In genomic region chr20:47274449-47275108, GRCh38 we compare ENCODE assay signal across 8 cellular contexts.
A peak's percentile ranks its signal among the peaks of the same experiment; 100 is the strongest.
DNase-seq lines count a peak whose midpoint lies in the region; ATAC-seq and TF ChIP-seq lines count a peak whose summit lies in the region.

No MANE protein-coding gene starts in this region.

- H3K27ac Mint-ChIP-seq in activated CD4-positive, alpha-beta T cell treated with anti-CD3 and anti-CD28 coated beads for 36 hours, result peak overlapping the region; percentile 88

- no peak overlapping the region for H2BK120ac ChIP-seq in mesendoderm (ENCODE audit: low read depth, low read length)

- no peak overlapping the region for H4K5ac ChIP-seq in mesendoderm (ENCODE audit: low read length)

- no peaks in the 10 kb centered on the region for H3K9me3 Mint-ChIP-seq in activated CD4-positive, alpha-beta T cell treated with anti-CD3 and anti-CD28 coated beads for 36 hours (ENCODE audit: low read depth)

- H3K4me3 ChIP-seq in RWPE2 (ENCODE audit: severe bottlenecking) (no peak overlapping the region), colonic mucosa (no peak overlapping the region), mesendoderm (ENCODE audit: low read length) (no peak overlapping the region), tibial nerve (no peak overlapping the region)

- no peaks in the 10 kb centered on the region for H3K27me3 Mint-ChIP-seq in activated CD4-positive, alpha-beta T cell treated with anti-CD3 and anti-CD28 coated beads for 36 hours

- no peak overlapping the region for H3K23ac ChIP-seq in mesendoderm (ENCODE audit: low read length)

- H3K36me3 ChIP-seq in RWPE2 (ENCODE audit: low read depth), result peaks cover 87% of the 10 kb centered on the region
- H3K36me3 ChIP-seq in colonic mucosa, result no peaks in the 10 kb centered on the region
- H3K36me3 ChIP-seq in mesendoderm (ENCODE audit: control insufficient read depth, insufficient read depth, low read length), result peaks cover 2% of the 10 kb centered on the region
- H3K36me3 ChIP-seq in tibial nerve, result peaks cover 0 to 56% (median 2%) of the 10 kb centered on the region in 3 donors

- TF ChIP-seq CTCF in RWPE2 (IDR thresholded peaks at IDR 0.05; ENCODE audit: poor library complexity, severe bottlenecking) (no peak), colonic mucosa (IDR thresholded peaks at IDR 0.05) (no peak), tibial nerve (IDR thresholded peaks at IDR 0.05) (no peak)

- POLR2A ChIA-PET in activated CD4-positive, alpha-beta T cell treated with anti-CD3 and anti-CD28 coated beads for 36 hours (lab: Charles Lee), result interaction anchor here (0.6 to 1.4 kb wide), 8 partner anchors 41 to 335 kb away, joined by 3 to 6 read pairs (median 4); no protein-coding TSS in a partner anchor

- H3K4ac ChIP-seq in mesendoderm (ENCODE audit: low read depth, low read length), result no peak overlapping the region

- H3K9me3 ChIP-seq in RWPE2 (ENCODE audit: severe bottlenecking) (no peaks in the 10 kb centered on the region), colonic mucosa (no peaks in the 10 kb centered on the region), tibial nerve (no peaks in the 10 kb centered on the region)

- peaks cover 50% of the 10 kb centered on the region for H3K36me3 Mint-ChIP-seq in activated CD4-positive, alpha-beta T cell treated with anti-CD3 and anti-CD28 coated beads for 36 hours (ENCODE audit: low read depth)

- H3K4me2 ChIP-seq in mesendoderm (ENCODE audit: low read length), result no peak overlapping the region

- peaks cover 44% of the 10 kb centered on the region for H3K4me1 Mint-ChIP-seq in activated CD4-positive, alpha-beta T cell treated with anti-CD3 and anti-CD28 coated beads for 36 hours

- no peak overlapping the region for H2BK5ac ChIP-seq in mesendoderm (ENCODE audit: low read length)

- no peak overlapping the region for H3K18ac ChIP-seq in mesendoderm (ENCODE audit: low read length)

- peak in 1 of 2 donors; percentile 14 for TF ChIP-seq POLR2A in tibial nerve (IDR thresholded peaks at IDR 0.05)

- no peak overlapping the region for H4K8ac ChIP-seq in mesendoderm (ENCODE audit: low read depth, low read length)

- no peak overlapping the region for H2AK5ac ChIP-seq in mesendoderm (ENCODE audit: low read length)

- H3K4me3 Mint-ChIP-seq in activated CD4-positive, alpha-beta T cell treated with anti-CD3 and anti-CD28 coated beads for 36 hours, result peak overlapping the region; percentile 31

- TF ChIP-seq EP300 in tibial nerve (IDR thresholded peaks at IDR 0.05), result peak; percentile 60 to 86

- peak overlapping the region; percentile 98 for H3K27ac ChIP-seq in RWPE2 (ENCODE audit: poor library complexity, severe bottlenecking)
- H3K27ac ChIP-seq in colonic mucosa, result peak overlapping the region; percentile 54
- H3K27ac ChIP-seq in mesendoderm (ENCODE audit: low read depth, low read length), result no peak overlapping the region
- H3K27ac ChIP-seq in tibial nerve, result peak overlapping the region; percentile 77 to 95 (median 87)

- intact Hi-C loops in activated CD4-positive, alpha-beta T cell treated with anti-CD3 and anti-CD28 coated beads for 36 hours (cut with DNase I, micrococcal nuclease), result loop anchor here (1.0 to 10.0 kb wide), 8 partner anchors 76 to 347 kb away; partner anchors contain the start of genes NCOA3 (in 2 of the 2) and ZMYND8 (in 1 of the 2)
- intact Hi-C loops in colonic mucosa (cut with DNase I), result loop anchor here (10.0 kb wide), 1 partner anchor 350 kb away; no protein-coding TSS in a partner anchor

- CTCF ChIA-PET in activated CD4-positive, alpha-beta T cell treated with anti-CD3 and anti-CD28 coated beads for 36 hours (lab: Charles Lee), result interaction anchor here (0.7 to 6.8 kb wide), 30 partner anchors 8 to 349 kb away, joined by 3 to 411 read pairs (median 6); partner anchors contain the start of gene ZMYND8

- H3K79me2 ChIP-seq in mesendoderm (ENCODE audit: control insufficient read depth, insufficient read depth, low read length), result peaks cover 11% of the 10 kb centered on the region

- peaks cover 6% of the 10 kb centered on the region for H3K79me1 ChIP-seq in mesendoderm (ENCODE audit: low read length)

- peak; percentile 51 for DNase-seq in activated CD4-positive, alpha-beta T cell treated with anti-CD3 and anti-CD28 coated beads for 36 hours
- no peak for DNase-seq in activated CD4-positive, alpha-beta T cell treated with anti-CD3 and anti-CD28 coated beads, Interleukin-2, amount 50 U/mL, for 1 hour
- no peak for DNase-seq in RWPE2 (ENCODE audit: low spot score)
- DNase-seq in colonic mucosa, result no peak
- DNase-seq in mesendoderm, result peak; percentile 35
- peak in 1 of 2 donors; percentile 30 for DNase-seq in tibial nerve (ENCODE audit: low spot score in 2 of 2)
- DNase-seq in NCI-H1436 (lab: John Stamatoyannopoulos, UW), result no peak

- H3K4me1 ChIP-seq in RWPE2 (ENCODE audit: insufficient read depth, poor library complexity, severe bottlenecking) (peaks cover 43% of the 10 kb centered on the region), colonic mucosa (no peaks in the 10 kb centered on the region), mesendoderm (ENCODE audit: control insufficient read depth, low read depth, low read length) (no peaks in the 10 kb centered on the region), tibial nerve (peaks cover 5 to 61% (median 40%) of the 10 kb centered on the region in 4 donors)

- H2BK15ac ChIP-seq in mesendoderm (replicated peaks; ENCODE audit: low read depth), result no peak overlapping the region

- ATAC-seq in activated CD4-positive, alpha-beta T cell treated with anti-CD3 and anti-CD28 coated beads for 36 hours, result peak; percentile 98
- ATAC-seq in HG02973 (IDR thresholded peaks at IDR 0.05; ENCODE audit: unreplicated experiment), result peak; percentile 83
- ATAC-seq in RWPE2 (ENCODE audit: low read depth), result peak; percentile 96

- H3K9ac ChIP-seq in colonic mucosa (ENCODE audit: low read depth in 2 of 2, low read length in 2 of 2) (no peak overlapping the region), mesendoderm (ENCODE audit: low read length) (no peak overlapping the region)

- WGBS in mesendoderm (ENCODE audit: extremely low coverage, insufficient coverage, low lambda C conversion rate), result no CpG with 5 or more reads among the region's 3 CpGs
- 16 to 17% methylated on average over 3 of the region's 3 CpGs for WGBS in tibial nerve, 2 donors

- H3K56ac ChIP-seq in mesendoderm (ENCODE audit: low read length), result no peak overlapping the region

- no peaks in the 10 kb centered on the region for H3K27me3 ChIP-seq in RWPE2 (ENCODE audit: insufficient read depth, poor library complexity, severe bottlenecking)
- H3K27me3 ChIP-seq in colonic mucosa, result no peaks in the 10 kb centered on the region
- no peaks in the 10 kb centered on the region for H3K27me3 ChIP-seq in mesendoderm (ENCODE audit: insufficient read depth, low read length, poor library complexity)
- H3K27me3 ChIP-seq in tibial nerve, result no peaks in the 10 kb centered on the region

Comparison
In these comparisons a context has a peak if more than half of its experiments do, and no peak if none do; other contexts are left out.
1. DNase-seq: peak in activated CD4-positive, alpha-beta T cell treated with anti-CD3 and anti-CD28 coated beads for 36 hours (single experiment) and mesendoderm (single experiment); none in activated CD4-positive, alpha-beta T cell treated with anti-CD3 and anti-CD28 coated beads, Interleukin-2, amount 50 U/mL, for 1 hour (single experiment), RWPE2 (single experiment), colonic mucosa (single experiment) and NCI-H1436 (single experiment).
2. Peak in every context shown above with its lines, with median percentiles within 50 percentile points of each other: ATAC-seq.